Comparison of ENCODE assay signal across 12 cellular contexts in genomic region chr10:81920213-81920829, GRCh38. TPM values are rescaled to one million over a fixed set of nuclear protein-coding genes. Genes with fewer than 3 reads are reported as not detected.
DNase-seq lines count a peak whose midpoint lies in the region; ATAC-seq and TF ChIP-seq lines count a peak whose summit lies in the region.
"Had no signal": no experiment of that assay in that cellular context is flagged by ENCODE, and none has a peak within 500 bp of the region (broad histone marks: within the 10 kb centered on the region; RNA-seq: fewer than 3 reads in every experiment).

No MANE protein-coding gene starts in this region.

- no peaks in the 10 kb centered on the region for H3K27me3 Mint-ChIP-seq in neural crest cell (ENCODE audit: low read depth)
- H3K27me3 Mint-ChIP-seq: IgD-negative memory B cell had no signal

- peaks cover 4% of the 10 kb centered on the region for H3K9me3 Mint-ChIP-seq in neural crest cell

- peak; percentile 4 to 5 for DNase-seq in activated CD4-positive, alpha-beta T cell treated with anti-CD3 and anti-CD28 coated beads, Interleukin-2, amount 50 U/mL, for 48 hours
- DNase-seq in activated CD4-positive, alpha-beta T cell treated with anti-CD3 and anti-CD28 coated beads, Interleukin-2, amount 50 U/mL, for 1 hour, result no peak
- DNase-seq in WERI-Rb-1 (peak; percentile 18), neural crest cell (ENCODE audit: low read depth, low spot score) (no peak), left lung (no peak), aorta (no peak), superior temporal gyrus (ENCODE audit: extremely low spot score) (no peak)
- DNase-seq: activated effector memory CD4-positive, alpha-beta T cell treated with Interleukin-2 at 50 U/mL for 16 hours; SHP77 treated with DMSO at 0.1 percent for 48 hours had no signal

- H3K27ac ChIP-seq in WERI-Rb-1, result no peak overlapping the region
- H3K27ac ChIP-seq in left lung, result no peak overlapping the region
- no peak overlapping the region for H3K27ac ChIP-seq in aorta (ENCODE audit: low read depth in 1 of 2, low read length in 2 of 2)
- H3K27ac ChIP-seq: BLaER1 had no signal

- H3K27me3 ChIP-seq in WERI-Rb-1 (ENCODE audit: insufficient read depth, low read depth, severe bottlenecking) (no peaks in the 10 kb centered on the region), left lung (no peaks in the 10 kb centered on the region), aorta (ENCODE audit: control insufficient read depth in 1 of 2, insufficient read depth in 2 of 2, low read length in 1 of 2) (no peaks in the 10 kb centered on the region)
- H3K27me3 ChIP-seq: BLaER1 had no signal

- intact Hi-C loops in left lung (cut with DNase I) (no loop called here), aorta (cut with DNase I) (no loop called here)

- peak; percentile 64 for TF ChIP-seq CTCF in WERI-Rb-1 (IDR thresholded peaks at IDR 0.05; ENCODE audit: low read depth, low read length)
- peak; percentile 63 for TF ChIP-seq CTCF in neural crest cell (conservative IDR thresholded peaks at IDR 0.05)
- peak in 1 of 2 donors; percentile 21 for TF ChIP-seq CTCF in left lung (IDR thresholded peaks at IDR 0.05)

- ATAC-seq in HG02798 (IDR thresholded peaks at IDR 0.05; ENCODE audit: poor library complexity, unreplicated experiment) (peak; percentile 61), left lung (no peak), aorta (ENCODE audit: low FRiP score) (no peak)

- H3K9me3 ChIP-seq in WERI-Rb-1 (ENCODE audit: severe bottlenecking), result no peaks in the 10 kb centered on the region
- no peaks in the 10 kb centered on the region for H3K9me3 ChIP-seq in left lung
- no peaks in the 10 kb centered on the region for H3K9me3 ChIP-seq in aorta (ENCODE audit: control insufficient read depth, low read length)
- H3K9me3 ChIP-seq: BLaER1 had no signal

- H3K4me3 Mint-ChIP-seq in neural crest cell, result no peak overlapping the region
- H3K4me3 Mint-ChIP-seq: IgD-negative memory B cell had no signal

- H3K36me3 ChIP-seq in WERI-Rb-1 (no peaks in the 10 kb centered on the region), left lung (no peaks in the 10 kb centered on the region), aorta (ENCODE audit: control insufficient read depth in 1 of 2, insufficient read depth in 2 of 2, low read length in 1 of 2) (no peaks in the 10 kb centered on the region)

- H3K27ac Mint-ChIP-seq in neural crest cell (ENCODE audit: unreplicated experiment), result no peak overlapping the region
- H3K27ac Mint-ChIP-seq: IgD-negative memory B cell had no signal

- 82 to 88% methylated on average over 3 of the region's 3 CpGs for WGBS in aorta, 2 donors

- H3K4me3 ChIP-seq in WERI-Rb-1 (ENCODE audit: low read depth, low read length) (no peak overlapping the region), left lung (no peak overlapping the region), aorta (ENCODE audit: low read length in 2 of 2) (no peak overlapping the region)
- H3K4me3 ChIP-seq: BLaER1 had no signal

- H3K4me1 ChIP-seq in left lung, result no peaks in the 10 kb centered on the region
- H3K4me1 ChIP-seq in aorta (ENCODE audit: control insufficient read depth in 1 of 2, insufficient read depth in 2 of 2, low read length in 2 of 2), result no peaks in the 10 kb centered on the region

- peaks cover 3% of the 10 kb centered on the region for H3K4me1 Mint-ChIP-seq in neural crest cell
- H3K4me1 Mint-ChIP-seq: IgD-negative memory B cell had no signal

- H3K36me3 Mint-ChIP-seq in neural crest cell (ENCODE audit: low read depth), result no peaks in the 10 kb centered on the region
- H3K36me3 Mint-ChIP-seq: IgD-negative memory B cell had no signal

RNA-seq across cellular contexts. Expression of gene NRG3, which starts 45.3 kb away (rescaled TPM):
- total RNA-seq in neural crest cell, result 3.1 and 3.4 TPM in 2 replicates
- 1 to 10 TPM; 1.0 to 1.5 TPM for total RNA-seq in left lung
- total RNA-seq in aorta, result under 1 TPM; 0.81 to 0.87 TPM
- 1 to 10 TPM in 1 of 2 donors, under 1 TPM in 1; 0.50 to 1.1 TPM for polyA plus RNA-seq in aorta
- polyA plus RNA-seq: IgD-negative memory B cell had no signal

Comparison
In these comparisons a context has a peak if more than half of its experiments do, and no peak if none do; other contexts are left out.
1. DNase-seq: peak in activated CD4-positive, alpha-beta T cell treated with anti-CD3 and anti-CD28 coated beads, Interleukin-2, amount 50 U/mL, for 48 hours (2 of 2) and WERI-Rb-1 (single experiment); none in activated CD4-positive, alpha-beta T cell treated with anti-CD3 and anti-CD28 coated beads, Interleukin-2, amount 50 U/mL, for 1 hour (single experiment), neural crest cell (single experiment), left lung (0 of 2), aorta (0 of 2) and superior temporal gyrus (single experiment).